ENCODE assay signal across 10 cellular contexts in genomic region chr20:48621256-48622078, GRCh38.
A peak's percentile ranks its signal among the peaks of the same experiment; 100 is the strongest.
DNase-seq lines count a peak whose midpoint lies in the region; ATAC-seq and TF ChIP-seq lines count a peak whose summit lies in the region.
"Had no signal": no experiment of that assay in that cellular context is flagged by ENCODE, and none has a peak within 500 bp of the region (broad histone marks: within the 10 kb centered on the region; RNA-seq: fewer than 3 reads in every experiment).

No MANE protein-coding gene starts in this region.

- H3K4me1 Mint-ChIP-seq in GM23338: peaks cover 5% of the 10 kb centered on the region
- H3K4me1 Mint-ChIP-seq in activated CD4-positive, alpha-beta T cell treated with anti-CD3 and anti-CD28 coated beads for 36 hours: peaks cover 9% of the 10 kb centered on the region

- H3K27me3 ChIP-seq in GM23338 (ENCODE audit: insufficient read depth): no peaks in the 10 kb centered on the region
- H3K27me3 ChIP-seq: esophagus muscularis mucosa had no signal

- no peak overlapping the region for H3K27ac Mint-ChIP-seq in GM23338
- H3K27ac Mint-ChIP-seq in activated CD4-positive, alpha-beta T cell treated with anti-CD3 and anti-CD28 coated beads for 36 hours: no peak overlapping the region

- in situ Hi-C loops in ACHN (cut with HindIII; ENCODE audit: low pct_ligation_motif_present, low pct_unique_long_range_greater_than_20kb, low sequenced_read_pairs): no loop called here

- H3F3A ChIP-seq in GM23338 (replicated peaks; ENCODE audit: low read depth): no peaks in the 10 kb centered on the region

- no peak for TF ChIP-seq CTCF in GM23338 (conservative IDR thresholded peaks at IDR 0.05; ENCODE audit: low read depth in 2 of 2)

- H2AFZ ChIP-seq in GM23338: peak overlapping the region; percentile 81; the same call in 1 of the 2 replicates

- peak overlapping the region; percentile 49; the same call in 1 of the 2 replicates for H3K4me3 ChIP-seq in GM23338

- ATAC-seq in GM23338: no peak
- peak; percentile 5; the same call in 2 of the 3 replicates for ATAC-seq in SK-N-SH treated with all-trans-retinoic acid at 6 μM for 48 hours
- no peak for ATAC-seq in GM19463 (IDR thresholded peaks at IDR 0.05; ENCODE audit: unreplicated experiment)
- ATAC-seq in left lobe of liver: no peak
- no peak for ATAC-seq in activated CD4-positive, alpha-beta T cell treated with anti-CD3 and anti-CD28 coated beads for 36 hours

- POLR2A ChIA-PET in activated CD4-positive, alpha-beta T cell treated with anti-CD3 and anti-CD28 coated beads for 36 hours (lab: Charles Lee): no interaction called here

- H3K9me2 ChIP-seq in GM23338 (ENCODE audit: insufficient read depth): no peaks in the 10 kb centered on the region

- no peak overlapping the region for H3K4me3 Mint-ChIP-seq in GM23338
- no peak overlapping the region for H3K4me3 Mint-ChIP-seq in activated CD4-positive, alpha-beta T cell treated with anti-CD3 and anti-CD28 coated beads for 36 hours

- H3K4me2 ChIP-seq in GM23338: no peak overlapping the region

- DNase-seq in ACHN (peak; percentile 16), GM23338 (ENCODE audit: low spot score) (no peak), kidney tubule cell (ENCODE audit: low spot score) (peak; percentile 63), HuH-7 (ENCODE audit: low spot score) (no peak), left lobe of liver (ENCODE audit: low spot score) (no peak)
- DNase-seq in activated CD4-positive, alpha-beta T cell treated with anti-CD3 and anti-CD28 coated beads for 36 hours: no peak

- CTCF ChIA-PET in activated CD4-positive, alpha-beta T cell treated with anti-CD3 and anti-CD28 coated beads for 36 hours (lab: Charles Lee): interaction anchor here (0.7 to 2.1 kb wide), 31 partner anchors 8 to 961 kb away, joined by 3 to 43 read pairs (median 4); no protein-coding TSS in a partner anchor

- no peaks in the 10 kb centered on the region for H4K20me1 ChIP-seq in GM23338 (replicated peaks; ENCODE audit: insufficient read depth)

- H3K36me3 ChIP-seq in GM23338 (ENCODE audit: insufficient read depth): no peaks in the 10 kb centered on the region

- H3K27ac ChIP-seq in GM23338 (ENCODE audit: low read depth): no peak overlapping the region

- no peaks in the 10 kb centered on the region for H3K79me2 ChIP-seq in GM23338 (replicated peaks; ENCODE audit: insufficient read depth)

- intact Hi-C loops in activated CD4-positive, alpha-beta T cell treated with anti-CD3 and anti-CD28 coated beads for 36 hours (cut with DNase I, micrococcal nuclease): loop anchor here (1.0 to 10.0 kb wide), 6 partner anchors 271 to 1427 kb away; no protein-coding TSS in a partner anchor

- H3K36me3 Mint-ChIP-seq in GM23338 (ENCODE audit: low read depth): no peaks in the 10 kb centered on the region
- H3K36me3 Mint-ChIP-seq in activated CD4-positive, alpha-beta T cell treated with anti-CD3 and anti-CD28 coated beads for 36 hours (ENCODE audit: low read depth): peaks cover 9% of the 10 kb centered on the region

- peaks cover 2% of the 10 kb centered on the region for H3K27me3 Mint-ChIP-seq in GM23338 (ENCODE audit: insufficient read depth, low read depth, poor library complexity)
- H3K27me3 Mint-ChIP-seq in activated CD4-positive, alpha-beta T cell treated with anti-CD3 and anti-CD28 coated beads for 36 hours: no peaks in the 10 kb centered on the region

- H3K4me1 ChIP-seq in GM23338 (ENCODE audit: insufficient read depth): no peaks in the 10 kb centered on the region; the same call in 1 of the 2 replicates

- no peaks in the 10 kb centered on the region; the same call in 2 of the 3 replicates for H3K9me3 Mint-ChIP-seq in GM23338
- H3K9me3 Mint-ChIP-seq in activated CD4-positive, alpha-beta T cell treated with anti-CD3 and anti-CD28 coated beads for 36 hours (ENCODE audit: low read depth): no peaks in the 10 kb centered on the region
- H3K9me3 Mint-ChIP-seq: neural crest cell had no signal

TF ChIP-seq in SK-N-SH treated with all-trans-retinoic acid at 6 μM for 48 hours, 23 proteins besides CTCF, POLR2A, EP300 and RAD21:
- no peak for TF ChIP-seq TSHZ2 (CRISPR knock-in tag; IDR thresholded peaks at IDR 0.05)
- TF ChIP-seq ISL1 (CRISPR knock-in tag; IDR thresholded peaks at IDR 0.05): no peak
- no peak for TF ChIP-seq SNAI2 (CRISPR knock-in tag; IDR thresholded peaks at IDR 0.05)
- TF ChIP-seq ZFP30 (CRISPR knock-in tag; IDR thresholded peaks at IDR 0.05): no peak
- no peak for TF ChIP-seq TCF4 (CRISPR knock-in tag; IDR thresholded peaks at IDR 0.05; ENCODE audit: borderline replicate concordance)
- TF ChIP-seq ZNF70 (CRISPR knock-in tag; IDR thresholded peaks at IDR 0.05): no peak

Comparison
In these comparisons a context has a peak if more than half of its experiments do, and no peak if none do; other contexts are left out.
1. DNase-seq: peak in ACHN (single experiment) and kidney tubule cell (single experiment); none in GM23338 (single experiment), HuH-7 (single experiment), left lobe of liver (single experiment) and activated CD4-positive, alpha-beta T cell treated with anti-CD3 and anti-CD28 coated beads for 36 hours (single experiment).